In the genomic region with DNA sequence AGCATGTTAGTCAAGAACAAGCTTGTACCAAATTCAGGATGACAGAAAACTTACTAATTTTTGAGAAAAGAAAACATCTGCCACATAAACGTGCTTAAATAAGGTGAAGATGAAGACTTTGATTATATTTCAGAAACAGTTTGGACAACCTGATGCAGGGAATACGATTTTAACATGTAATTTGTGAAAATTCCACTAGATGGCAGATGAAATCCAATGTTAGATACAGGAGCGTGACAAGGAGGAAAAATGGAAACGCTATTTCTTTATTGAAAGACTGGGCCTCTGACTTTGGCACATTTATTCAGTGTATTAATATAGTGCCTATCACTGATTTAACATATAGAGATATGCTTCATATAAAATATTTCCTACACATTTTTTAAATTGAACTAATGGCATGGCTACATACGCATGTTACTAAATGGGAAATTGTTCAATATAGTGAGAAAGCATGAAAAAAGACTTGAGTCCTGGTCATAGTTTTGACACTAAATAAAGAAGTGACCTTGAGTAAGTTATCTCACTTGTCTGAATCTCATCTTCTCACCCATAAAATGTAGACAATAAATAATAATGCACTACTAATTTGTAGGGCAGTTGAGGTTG, we compare ENCODE assay signal across 9 cellular contexts.
DNase-seq lines count a peak whose midpoint lies in the region; ATAC-seq and TF ChIP-seq lines count a peak whose summit lies in the region.
"Had no signal": no experiment of that assay in that cellular context is flagged by ENCODE, and none has a peak within 500 bp of the region (broad histone marks: within the 10 kb centered on the region; RNA-seq: fewer than 3 reads in every experiment).

No MANE protein-coding gene starts in this region.

- no peaks in the 10 kb centered on the region for H3K4me1 ChIP-seq in uterus

- H3K27me3 ChIP-seq in AG04450 (ENCODE audit: control insufficient read depth, insufficient read depth, low read length), result no peaks in the 10 kb centered on the region
- H3K27me3 ChIP-seq in uterus, result no peaks in the 10 kb centered on the region

- in situ Hi-C loops in astrocyte of the spinal cord (cut with HindIII; ENCODE audit: low sequenced_read_pairs), result no loop called here

- H3K9me3 ChIP-seq in AG04450 (ENCODE audit: control insufficient read depth, insufficient read depth, low read length), result no peaks in the 10 kb centered on the region
- H3K9me3 ChIP-seq in uterus, result no peaks in the 10 kb centered on the region

- H3K27ac ChIP-seq in AG04450 (ENCODE audit: low read depth, low read length), result no peak overlapping the region
- no peak overlapping the region for H3K27ac ChIP-seq in uterus
- H3K27ac ChIP-seq: epithelial cell of prostate had no signal

- CTCF ChIA-PET in AG04450 (lab: Charles Lee), result interaction anchor here (0.7 to 5.2 kb wide), 6 partner anchors 218 to 771 kb away, joined by 3 to 59 read pairs (median 10); no protein-coding TSS in a partner anchor

- intact Hi-C loops in uterus (cut with DNase I; ENCODE audit: low total_unique reads), result loop anchor here (5.0 kb wide), 1 partner anchor 758 kb away; no protein-coding TSS in a partner anchor

- TF ChIP-seq CTCF in AG04450 (IDR thresholded peaks at IDR 0.05; ENCODE audit: low read depth, low read length) (peak; percentile 58), astrocyte of the spinal cord (IDR thresholded peaks at IDR 0.05; ENCODE audit: low read depth, low read length) (peak; percentile 32), uterus (IDR thresholded peaks at IDR 0.05) (peak; percentile 64 to 78 (median 70))

- no peak for TF ChIP-seq POLR2A in uterus (IDR thresholded peaks at IDR 0.05)

- H3K4me3 ChIP-seq in AG04450 (ENCODE audit: low read depth, low read length) (no peak overlapping the region), astrocyte of the spinal cord (ENCODE audit: low read depth, low read length) (no peak overlapping the region), uterus (no peak overlapping the region)

- no peaks in the 10 kb centered on the region for H3K36me3 ChIP-seq in uterus

- POLR2A ChIA-PET in AG04450 (lab: Yijun Ruan, JAX), result interaction anchor here (1.4 kb wide), 1 partner anchor 220 kb away, joined by 4 read pairs; a partner anchor contains a TSS

- DNase-seq in AG04450 (ENCODE audit: low read depth, low spot score) (no peak), NCI-H2227 treated with DMSO at 0.1 percent for 48 hours (lab: John Stamatoyannopoulos, UW) (peak; percentile 80), astrocyte of the spinal cord (ENCODE audit: low read depth, low spot score) (peak; percentile 74), kidney glomerular epithelial cell (lab: John Stamatoyannopoulos, UW) (peak; percentile 43), uterus (no peak), HuH-7.5 (ENCODE audit: low spot score) (no peak)

- ATAC-seq in GM18517 (IDR thresholded peaks at IDR 0.05; ENCODE audit: unreplicated experiment) (peak; percentile 84), HG03097 (IDR thresholded peaks at IDR 0.05; ENCODE audit: low FRiP score, unreplicated experiment) (peak; percentile 77)

Comparison
In these comparisons a context has a peak if more than half of its experiments do, and no peak if none do; other contexts are left out.
1. DNase-seq: peak in NCI-H2227 treated with DMSO at 0.1 percent for 48 hours (single experiment), astrocyte of the spinal cord (single experiment) and kidney glomerular epithelial cell (single experiment); none in AG04450 (single experiment), uterus (0 of 2) and HuH-7.5 (single experiment).
2. Peak in every context shown above with its lines, with median percentiles within 50 percentile points of each other: CTCF ChIP-seq.